ENCODE assay signal across 14 cellular contexts in the genomic region with DNA sequence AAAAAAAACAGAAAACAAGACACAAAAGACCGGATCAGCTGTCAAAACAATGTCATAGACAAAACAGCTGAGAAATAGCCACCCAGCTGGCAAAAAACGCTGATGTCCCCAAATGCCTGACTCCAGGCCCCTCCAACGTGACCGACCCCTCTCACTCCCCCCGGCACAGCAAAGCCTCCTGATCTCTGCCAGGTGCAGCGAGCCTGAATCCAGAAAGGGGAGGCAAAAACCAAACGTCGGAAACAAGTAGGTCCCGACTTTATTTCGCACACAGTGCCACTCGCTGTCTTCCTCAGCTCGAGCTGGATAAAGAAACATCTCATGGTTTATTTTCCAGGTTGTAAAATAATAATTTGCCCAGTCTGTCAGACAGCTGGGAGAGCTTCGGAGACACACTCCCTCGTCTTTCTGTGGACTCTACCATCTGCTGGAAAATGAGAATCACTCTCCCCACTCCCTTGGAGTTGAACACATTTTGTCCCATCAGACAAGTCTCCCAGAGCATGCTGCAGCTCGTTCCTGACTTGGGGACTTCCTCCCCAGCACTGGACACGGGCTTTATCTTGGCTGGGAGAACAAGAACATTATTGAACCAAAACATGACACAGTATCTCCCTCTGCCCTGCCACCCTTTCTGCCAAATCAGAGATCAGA.
A peak's percentile ranks its signal among the peaks of the same experiment; 100 is the strongest.
DNase-seq lines count a peak whose midpoint lies in the region; ATAC-seq, FAIRE-seq and TF ChIP-seq lines count a peak whose summit lies in the region.
"Had no signal": no experiment of that assay in that cellular context is flagged by ENCODE, and none has a peak within 500 bp of the region (broad histone marks: within the 10 kb centered on the region; RNA-seq: fewer than 3 reads in every experiment).

No MANE protein-coding gene starts in this region.

- TF ChIP-seq POLR2A in breast epithelium (IDR thresholded peaks at IDR 0.05) (no peak), H54 (IDR thresholded peaks at IDR 0.05; ENCODE audit: low read depth, low read length) (no peak)

- H3K9ac ChIP-seq in parathyroid adenoma = no peak overlapping the region

- H3K9me3 Mint-ChIP-seq in MCF 10A (ENCODE audit: unreplicated experiment) = no peaks in the 10 kb centered on the region
- H3K9me3 Mint-ChIP-seq: activated CD4-positive, alpha-beta T cell treated with anti-CD3 and anti-CD28 coated beads, Interleukin-2, amount 10 ng/mL, durations not matched to agents 24 days and 14 days; H9; stimulated activated naive CD8-positive, alpha-beta T cell treated with anti-CD3 and anti-CD28 coated beads, Interleukin-15, Interleukin-2, amounts not matched to agents 100 ng/mL and 50 ng/mL, for 24 hours had no signal

- intact Hi-C loops in breast epithelium (cut with DNase I; ENCODE audit: low total_unique reads) (no loop called here), MCF 10A (cut with micrococcal nuclease) (no loop called here), heart right ventricle (cut with DNase I) (loop anchor here in 1 of 10 donors (5.0 kb wide), 1 partner anchor 35 kb away; no protein-coding TSS in a partner anchor), aorta (cut with DNase I) (no loop called here)

- POLR2A ChIA-PET in MCF 10A (lab: Yijun Ruan, JAX) = no interaction called here

- H3K36me3 ChIP-seq in breast epithelium (no peaks in the 10 kb centered on the region), heart right ventricle (no peaks in the 10 kb centered on the region), parathyroid adenoma (ENCODE audit: control insufficient read depth, insufficient read depth, low read length) (no peaks in the 10 kb centered on the region), aorta (ENCODE audit: control insufficient read depth in 1 of 2, insufficient read depth in 2 of 2, low read length in 1 of 2) (no peaks in the 10 kb centered on the region)

- H3K4me3 Mint-ChIP-seq in MCF 10A (ENCODE audit: unreplicated experiment) = no peak overlapping the region
- H3K4me3 Mint-ChIP-seq: activated CD4-positive, alpha-beta T cell treated with anti-CD3 and anti-CD28 coated beads, Interleukin-2, amount 10 ng/mL, durations not matched to agents 24 days and 14 days; H9; stimulated activated naive CD8-positive, alpha-beta T cell treated with anti-CD3 and anti-CD28 coated beads, Interleukin-15, Interleukin-2, amounts not matched to agents 100 ng/mL and 50 ng/mL, for 24 hours had no signal

- H2AFZ ChIP-seq in parathyroid adenoma = peak overlapping the region; percentile 56

- H3K27ac ChIP-seq in breast epithelium (peak overlapping the region; percentile 75 to 90), heart right ventricle (peak overlapping the region in 9 of 10 donors; percentile 32 to 78 (median 67)), parathyroid adenoma (no peak overlapping the region), aorta (ENCODE audit: low read depth in 1 of 2, low read length in 2 of 2) (no peak overlapping the region)

- DNase-seq in breast epithelium (ENCODE audit: low spot score in 2 of 2) (peak in 1 of 2 donors; percentile 48), MCF 10A (ENCODE audit: unreplicated experiment) (no peak), heart right ventricle (no peak), aorta (peak; percentile 34 to 49), NCI-H1048 (lab: John Stamatoyannopoulos, UW) (no peak), H54 (ENCODE audit: insufficient read length, low spot score) (no peak), epidermal melanocyte (ENCODE audit: insufficient read length, low spot score) (no peak)
- DNase-seq: 8988T; activated CD4-positive, alpha-beta T cell treated with anti-CD3 and anti-CD28 coated beads, Interleukin-2, amount 10 ng/mL, durations not matched to agents 24 days and 14 days; H9; stimulated activated CD4-positive, alpha-beta T cell treated with anti-CD3 and anti-CD28 coated beads, Interleukin-4, amount 100 ng/mL, for 1 hour had no signal

- no peak overlapping the region for H3K27ac Mint-ChIP-seq in MCF 10A (ENCODE audit: low read depth, unreplicated experiment)
- H3K27ac Mint-ChIP-seq: activated CD4-positive, alpha-beta T cell treated with anti-CD3 and anti-CD28 coated beads, Interleukin-2, amount 10 ng/mL, durations not matched to agents 24 days and 14 days; stimulated activated naive CD8-positive, alpha-beta T cell treated with anti-CD3 and anti-CD28 coated beads, Interleukin-15, Interleukin-2, amounts not matched to agents 100 ng/mL and 50 ng/mL, for 24 hours had no signal

- H3K36me3 Mint-ChIP-seq in MCF 10A (ENCODE audit: insufficient read depth, unreplicated experiment) = no peaks in the 10 kb centered on the region

- ATAC-seq in heart right ventricle (peak in 5 of 8 donors; percentile 10 to 49 (median 27)), aorta (ENCODE audit: low FRiP score) (no peak)

- peak overlapping the region; percentile 31 for H3K4me2 ChIP-seq in parathyroid adenoma (ENCODE audit: low read length)

- H3K27me3 ChIP-seq in breast epithelium (peaks cover 0 to 5% of the 10 kb centered on the region in 2 donors), heart right ventricle (peaks cover 0 to 32% (median 11%) of the 10 kb centered on the region in 7 donors), parathyroid adenoma (ENCODE audit: control insufficient read depth, insufficient read depth, low read length) (no peaks in the 10 kb centered on the region), aorta (ENCODE audit: control insufficient read depth in 1 of 2, insufficient read depth in 2 of 2, low read length in 1 of 2) (no peaks in the 10 kb centered on the region)

- no peak for TF ChIP-seq CTCF in breast epithelium (IDR thresholded peaks at IDR 0.05)
- no peak for TF ChIP-seq CTCF in MCF 10A (IDR thresholded peaks at IDR 0.05; ENCODE audit: unreplicated experiment)
- TF ChIP-seq CTCF in heart right ventricle (IDR thresholded peaks at IDR 0.05) = no peak
- TF ChIP-seq CTCF in parathyroid adenoma (IDR thresholded peaks at IDR 0.05) = no peak

- H3K4me3 ChIP-seq in breast epithelium = peak overlapping the region in 2 of 3 donors; percentile 29 to 46
- H3K4me3 ChIP-seq in heart right ventricle = peak overlapping the region in 2 of 10 donors; percentile 7 to 22
- H3K4me3 ChIP-seq in parathyroid adenoma (ENCODE audit: low read depth, low read length) = no peak overlapping the region
- H3K4me3 ChIP-seq in aorta (ENCODE audit: low read length in 2 of 2) = no peak overlapping the region

- WGBS in heart right ventricle, 2 donors = 51 to 54% methylated on average over 16 of the region's 16 CpGs
- WGBS in aorta, 2 donors = 17 to 30% methylated on average over 16 of the region's 16 CpGs

- no peaks in the 10 kb centered on the region for H3K9me3 ChIP-seq in breast epithelium
- no peaks in the 10 kb centered on the region for H3K9me3 ChIP-seq in heart right ventricle
- no peaks in the 10 kb centered on the region for H3K9me3 ChIP-seq in parathyroid adenoma (ENCODE audit: control insufficient read depth, low read length)
- H3K9me3 ChIP-seq in aorta (ENCODE audit: control insufficient read depth, low read length) = no peaks in the 10 kb centered on the region

- H3K27me3 Mint-ChIP-seq in MCF 10A (ENCODE audit: insufficient read depth, unreplicated experiment) = peaks cover 25% of the 10 kb centered on the region

- H3K4me1 Mint-ChIP-seq in MCF 10A (ENCODE audit: insufficient read depth, unreplicated experiment) = no peaks in the 10 kb centered on the region

- H3K4me1 ChIP-seq in breast epithelium (peaks cover 0 to 4% of the 10 kb centered on the region in 2 donors), heart right ventricle (peaks cover 0 to 32% (median 19%) of the 10 kb centered on the region in 9 donors), parathyroid adenoma (peaks cover 7% of the 10 kb centered on the region), aorta (ENCODE audit: control insufficient read depth in 1 of 2, insufficient read depth in 2 of 2, low read length in 2 of 2) (no peaks in the 10 kb centered on the region)

- no peak for FAIRE-seq in H54 (lab: Jason Lieb, UNC)
- FAIRE-seq: GM19239 had no signal

- BruUV-seq in MCF 10A (replicated peaks; lab: Mats Ljungman, UMichigan) = no TSS peak

- CTCF ChIA-PET in MCF 10A (lab: Yijun Ruan, JAX) = interaction anchor here (0.6 kb wide), 1 partner anchor 67 kb away, joined by 3 read pairs; no protein-coding TSS in a partner anchor

- no peaks in the 10 kb centered on the region for H3K79me2 ChIP-seq in parathyroid adenoma

Comparison
In these comparisons a context has a peak if more than half of its experiments do, and no peak if none do; other contexts are left out.
1. DNase-seq: peak in aorta (2 of 2); none in MCF 10A (single experiment), heart right ventricle (0 of 2), NCI-H1048 (single experiment), H54 (single experiment) and epidermal melanocyte (single experiment).
2. H3K27ac ChIP-seq: peak in breast epithelium (2 of 2) and heart right ventricle (9 of 10); none in parathyroid adenoma (single experiment) and aorta (0 of 2).
3. H3K4me3 ChIP-seq: peak in breast epithelium (2 of 3); none in parathyroid adenoma (single experiment) and aorta (0 of 2).